In the genomic region with DNA sequence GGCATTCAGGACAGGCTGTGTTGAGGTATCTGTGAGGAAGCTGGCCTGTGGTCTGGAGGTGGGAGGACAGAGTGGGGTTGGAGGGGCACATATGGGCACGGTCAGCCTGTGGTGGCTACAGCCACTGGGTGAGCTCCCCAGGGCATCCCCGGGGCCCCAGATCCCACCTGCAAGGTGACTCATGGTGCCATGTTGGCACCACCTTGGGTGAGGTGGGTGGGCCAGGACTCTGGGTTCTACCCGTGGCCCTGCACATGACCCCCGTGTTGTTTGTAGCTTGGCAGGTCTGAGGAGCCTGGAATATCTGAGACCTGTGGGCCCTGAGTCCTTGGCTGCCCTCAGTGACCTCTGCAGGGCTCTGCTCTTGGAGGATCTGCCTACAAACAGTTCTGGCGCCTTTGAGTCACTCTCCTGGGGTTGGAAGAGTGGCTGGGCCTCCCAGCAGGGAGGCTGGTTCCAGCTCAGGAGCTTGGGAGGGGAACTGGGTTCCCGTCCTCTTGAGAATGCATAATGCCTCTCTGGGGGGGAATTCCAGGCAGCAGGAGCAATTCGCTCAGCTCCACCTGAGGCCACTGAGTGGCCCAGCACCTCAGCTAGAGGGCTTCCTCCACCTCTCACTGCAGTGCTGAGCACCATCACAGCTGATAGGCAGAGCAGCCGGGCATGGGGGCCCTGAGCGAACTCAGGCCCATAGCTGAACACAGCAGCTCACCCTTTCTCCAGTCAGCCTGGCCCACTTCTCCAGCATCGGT, we compare ENCODE assay signal across 17 cellular contexts.
DNase-seq lines count a peak whose midpoint lies in the region; ATAC-seq, FAIRE-seq and TF ChIP-seq lines count a peak whose summit lies in the region.
"Had no signal": no experiment of that assay in that cellular context is flagged by ENCODE, and none has a peak within 500 bp of the region (broad histone marks: within the 10 kb centered on the region; RNA-seq: fewer than 3 reads in every experiment).

No MANE protein-coding gene starts in this region.

- H3K27me3 ChIP-seq in brain microvascular endothelial cell (replicated peaks), result no peaks in the 10 kb centered on the region
- H3K27me3 ChIP-seq in HepG2 (ENCODE audit: control insufficient read depth in 1 of 2, insufficient read depth in 2 of 2, low read length in 2 of 2), result peaks cover 0 to 5% of the 10 kb centered on the region in 2 experiments; a peak in 4 of 5 replicates

- no peaks in the 10 kb centered on the region for H3K79me2 ChIP-seq in HepG2 (ENCODE audit: insufficient read depth, low read length)
- H3K79me2 ChIP-seq: parathyroid adenoma had no signal

- H2AFZ ChIP-seq in HepG2 (ENCODE audit: low read length), result no peak overlapping the region
- H2AFZ ChIP-seq: parathyroid adenoma had no signal

- H3K27ac ChIP-seq in brain microvascular endothelial cell, result no peak overlapping the region
- no peak overlapping the region for H3K27ac ChIP-seq in HepG2 (ENCODE audit: extremely low read length, insufficient read depth, low read length)
- H3K27ac ChIP-seq: parathyroid adenoma, VCaP had no signal

- intact Hi-C loops in HepG2 (cut with micrococcal nuclease; ENCODE audit: unreplicated experiment), result no loop called here

- POLR2A ChIA-PET in HepG2 (lab: Yijun Ruan, JAX), result no interaction called here

- H3K9me3 ChIP-seq in HepG2 (ENCODE audit: low read length), result no peaks in the 10 kb centered on the region

- no TSS peak for BruUV-seq in HepG2 (replicated peaks; lab: Mats Ljungman, UMichigan)

- peak overlapping the region; percentile 50; the same call in 1 of the 2 replicates for H3K9ac ChIP-seq in HepG2 (ENCODE audit: insufficient read depth, low read depth, low read length)
- H3K9ac ChIP-seq: parathyroid adenoma had no signal

- no peak for TF ChIP-seq POLR2A in HepG2 (IDR thresholded peaks at IDR 0.05; ENCODE audit: insufficient read depth in 1 of 2, low read depth in 2 of 2, low read length in 2 of 2)

- H4K20me1 ChIP-seq in HepG2 (ENCODE audit: insufficient read depth, low read length), result no peaks in the 10 kb centered on the region

- TF ChIP-seq EP300 in HepG2 (IDR thresholded peaks at IDR 0.05; ENCODE audit: low read depth in 2 of 2, low read length in 2 of 2) (no peak), HepG2 (CRISPR knock-in tag; IDR thresholded peaks at IDR 0.05; ENCODE audit: borderline replicate concordance) (no peak)

- H3K4me2 ChIP-seq in HepG2 (ENCODE audit: low read depth, low read length), result peak overlapping the region; percentile 61

- H3K36me3 ChIP-seq in brain microvascular endothelial cell (replicated peaks) (peaks cover 2% of the 10 kb centered on the region), HepG2 (replicated peaks in 1 of 2; ENCODE audit: control insufficient read depth in 1 of 2, insufficient read depth in 2 of 2, low read length in 2 of 2) (no peaks in the 10 kb centered on the region)

- H3K4me1 ChIP-seq in HepG2 (ENCODE audit: insufficient read depth, low read length), result peaks cover 77% of the 10 kb centered on the region
- H3K4me1 ChIP-seq: parathyroid adenoma had no signal

- peak; percentile 15 for ATAC-seq in HepG2
- ATAC-seq in HG02678 (IDR thresholded peaks at IDR 0.05; ENCODE audit: unreplicated experiment), result no peak
- ATAC-seq: activated naive CD8-positive, alpha-beta T cell treated with anti-CD3 and anti-CD28 coated beads, Interleukin-2, amount 50 U/mL, for 24 hours; GM12878 had no signal

- TF ChIP-seq CTCF in brain microvascular endothelial cell (IDR thresholded peaks at IDR 0.05; ENCODE audit: low read depth, low read length, missing control alignments), result no peak
- TF ChIP-seq CTCF in HepG2 (CRISPR knock-in tag; IDR thresholded peaks at IDR 0.05), result no peak
- TF ChIP-seq CTCF in GM10266 (IDR thresholded peaks at IDR 0.05; ENCODE audit: control insufficient read depth, insufficient read depth, low read depth, missing control alignments), result no peak

- WGBS in HepG2 (ENCODE audit: low lambda C conversion rate), result 20% methylated on average over 6 of the region's 10 CpGs

- CTCF ChIA-PET in HepG2 (lab: Yijun Ruan, JAX; ENCODE audit: low intra/inter-chr PET ratio, low total read pairs), result no interaction called here

- peak; percentile 59 for DNase-seq in Caki2 (ENCODE audit: low read depth)
- DNase-seq in HT1080 (ENCODE audit: low read depth), result peak; percentile 31
- DNase-seq in brain microvascular endothelial cell, result peak; percentile 16
- no peak for DNase-seq in HepG2 (ENCODE audit: low spot score)
- no peak for DNase-seq in activated CD4-positive, alpha-beta T cell treated with anti-CD3 and anti-CD28 coated beads for 1 hour
- DNase-seq in GM10266 (ENCODE audit: extremely low spot score), result no peak
- DNase-seq in NCI-H2107 (lab: John Stamatoyannopoulos, UW), result no peak
- DNase-seq: activated naive CD8-positive, alpha-beta T cell treated with anti-CD3 and anti-CD28 coated beads, Interleukin-2, amount 50 U/mL, for 24 hours; central memory CD4-positive, alpha-beta T cell; NCI-H1417 treated with DMSO at 0.1 percent for 48 hours; NCI-H2227 treated with DMSO at 0.1 percent for 48 hours; SHP77; stimulated activated CD4-positive, alpha-beta T cell treated with anti-CD3 and anti-CD28 coated beads, Interleukin-4, amount 100 ng/mL, for 1 hour had no signal

- in situ Hi-C loops in Caki2 (cut with HindIII; ENCODE audit: low pct_unique_long_range_greater_than_20kb, low sequenced_read_pairs) (no loop called here), brain microvascular endothelial cell (cut with HindIII; ENCODE audit: low pct_ligation_motif_present, low sequenced_read_pairs) (no loop called here), HepG2 (cut with HindIII; ENCODE audit: extremely low pct_ligation_motif_present, low pct_unique_long_range_greater_than_20kb) (no loop called here)

- no peak for FAIRE-seq in HepG2 (lab: Jason Lieb, UNC)
- FAIRE-seq: GM12878 had no signal

- no peak for TF ChIP-seq RAD21 in HepG2 (CRISPR knock-in tag; IDR thresholded peaks at IDR 0.05)

- H3K4me3 ChIP-seq in brain microvascular endothelial cell (ENCODE audit: low read depth, low read length) (no peak overlapping the region), HepG2 (replicated peaks in 1 of 3; ENCODE audit: insufficient read depth in 1 of 3, low read depth in 2 of 3, low read length in 3 of 3) (peak overlapping the region in 1 of 3 experiments; percentile 49; a peak in 1 of 6 replicates)
- H3K4me3 ChIP-seq: GM12878 had no signal

TF ChIP-seq in HepG2, 621 proteins besides CTCF, POLR2A, EP300 and RAD21:
- TF ChIP-seq ZFP41 (CRISPR knock-in tag; IDR thresholded peaks at IDR 0.05; ENCODE audit: borderline replicate concordance) (no peak), ZNF746 (CRISPR knock-in tag; IDR thresholded peaks at IDR 0.05) (no peak), PAX8 (CRISPR knock-in tag; IDR thresholded peaks at IDR 0.05; ENCODE audit: borderline replicate concordance) (no peak), CHD2 (IDR thresholded peaks at IDR 0.05; ENCODE audit: low read depth, low read length) (no peak), ZNF33B (CRISPR knock-in tag; IDR thresholded peaks at IDR 0.05) (no peak), TP53 (CRISPR knock-in tag; conservative IDR thresholded peaks at IDR 0.05) (no peak), ZBTB46 (CRISPR knock-in tag; IDR thresholded peaks at IDR 0.05; ENCODE audit: borderline replicate concordance) (no peak), HNRNPL (IDR thresholded peaks at IDR 0.05; ENCODE audit: low read depth, low read length) (peak; percentile 75; the same call in 1 of the 2 replicates), ZNF143 (CRISPR knock-in tag; IDR thresholded peaks at IDR 0.05) (no peak), SP5 (CRISPR knock-in tag; IDR thresholded peaks at IDR 0.05; ENCODE audit: borderline replicate concordance, low read depth) (no peak), RELA (CRISPR knock-in tag; IDR thresholded peaks at IDR 0.05) (no peak), SOX5 (CRISPR knock-in tag; IDR thresholded peaks at IDR 0.05; ENCODE audit: borderline replicate concordance) (no peak), ZNF737 (CRISPR knock-in tag; IDR thresholded peaks at IDR 0.05; ENCODE audit: borderline replicate concordance) (no peak), ZNF343 (CRISPR knock-in tag; IDR thresholded peaks at IDR 0.05) (peak; percentile 49; the same call in 1 of the 2 replicates)
- TF ChIP-seq, protein P1, sequence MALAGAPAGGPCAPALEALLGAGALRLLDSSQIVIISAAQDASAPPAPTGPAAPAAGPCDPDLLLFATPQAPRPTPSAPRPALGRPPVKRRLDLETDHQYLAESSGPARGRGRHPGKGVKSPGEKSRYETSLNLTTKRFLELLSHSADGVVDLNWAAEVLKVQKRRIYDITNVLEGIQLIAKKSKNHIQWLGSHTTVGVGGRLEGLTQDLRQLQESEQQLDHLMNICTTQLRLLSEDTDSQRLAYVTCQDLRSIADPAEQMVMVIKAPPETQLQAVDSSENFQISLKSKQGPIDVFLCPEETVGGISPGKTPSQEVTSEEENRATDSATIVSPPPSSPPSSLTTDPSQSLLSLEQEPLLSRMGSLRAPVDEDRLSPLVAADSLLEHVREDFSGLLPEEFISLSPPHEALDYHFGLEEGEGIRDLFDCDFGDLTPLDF (CRISPR knock-in tag; IDR thresholded peaks at IDR 0.05), result no peak
- TF ChIP-seq, protein P2, sequence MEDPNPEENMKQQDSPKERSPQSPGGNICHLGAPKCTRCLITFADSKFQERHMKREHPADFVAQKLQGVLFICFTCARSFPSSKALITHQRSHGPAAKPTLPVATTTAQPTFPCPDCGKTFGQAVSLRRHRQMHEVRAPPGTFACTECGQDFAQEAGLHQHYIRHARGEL (CRISPR knock-in tag; IDR thresholded peaks at IDR 0.05), result no peak
TF ChIP-seq in HepG2: peak in this region for 2.

Comparison
In these comparisons a context has a peak if more than half of its experiments do, and no peak if none do; other contexts are left out.
1. DNase-seq: peak in Caki2 (single experiment), HT1080 (single experiment) and brain microvascular endothelial cell (single experiment); none in HepG2 (single experiment), activated CD4-positive, alpha-beta T cell treated with anti-CD3 and anti-CD28 coated beads for 1 hour (single experiment), GM10266 (single experiment) and NCI-H2107 (single experiment).